In the genomic region with DNA sequence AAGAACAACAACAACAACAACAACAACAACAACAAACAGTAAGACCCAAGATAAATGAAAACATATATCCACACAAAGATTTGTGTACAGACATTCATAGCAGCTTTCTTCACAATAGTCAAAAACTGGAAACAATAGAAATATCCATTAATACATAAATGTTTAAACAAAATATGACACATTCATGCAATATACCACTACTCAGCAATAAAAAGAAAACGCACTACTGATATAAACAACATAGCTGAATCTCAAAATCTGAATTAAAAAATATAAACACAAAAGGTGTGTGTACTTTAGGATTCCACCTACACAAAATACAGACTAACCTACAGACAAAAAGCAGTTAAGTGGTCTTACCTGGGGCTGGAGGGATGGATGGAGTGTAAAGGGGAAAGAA, we compare ENCODE assay signal across 20 cellular contexts. TPM values are rescaled to one million over a fixed set of nuclear protein-coding genes. Genes with fewer than 3 reads are reported as not detected.
A peak's percentile ranks its signal among the peaks of the same experiment; 100 is the strongest.
DNase-seq lines count a peak whose midpoint lies in the region; ATAC-seq, FAIRE-seq and TF ChIP-seq lines count a peak whose summit lies in the region.
"Had no signal": no experiment of that assay in that cellular context is flagged by ENCODE, and none has a peak within 500 bp of the region (broad histone marks: within the 10 kb centered on the region; RNA-seq: fewer than 3 reads in every experiment).

No MANE protein-coding gene starts in this region.

- H3K9ac ChIP-seq in K562 (ENCODE audit: insufficient read depth in 1 of 2, low read depth in 2 of 2, low read length in 2 of 2), result no peak overlapping the region

- in situ Hi-C loops in K562 (cut with MboI), result loop anchor here (10.0 kb wide), 1 partner anchor 332 kb away; no protein-coding TSS in a partner anchor

- TF ChIP-seq POLR2A in K562 (conservative IDR thresholded peaks at IDR 0.05), result no peak

- BruUV-seq in K562 (replicated peaks; lab: Mats Ljungman, UMichigan), result no TSS peak

- H4K20me1 ChIP-seq in K562 (replicated peaks; ENCODE audit: control insufficient read depth, insufficient read depth, low read length), result no peaks in the 10 kb centered on the region

- no peak overlapping the region for H3K27ac ChIP-seq in K562 (ENCODE audit: extremely low read depth, low read depth, low read length)

- no peaks in the 10 kb centered on the region for H3K79me2 ChIP-seq in K562 (ENCODE audit: control insufficient read depth, insufficient read depth, low read length)

- POLR2A ChIA-PET in K562 (lab: Yijun Ruan, JAX), result no interaction called here

- no peak for TF ChIP-seq RAD21 in K562 (CRISPR knock-in tag; conservative IDR thresholded peaks at IDR 0.05 in 1 of 2, IDR thresholded peaks at IDR 0.05 in 1 of 2)

- WGBS in K562 (ENCODE audit: insufficient coverage, low coverage, missing lambda C conversion rate), result 0% methylated on average over 1 of the region's 1 CpG

- H3K9me3 ChIP-seq in K562 (replicated peaks; ENCODE audit: control insufficient read depth, insufficient read depth, low read depth, low read length), result no peaks in the 10 kb centered on the region
- H3K9me3 ChIP-seq: BE2C had no signal

- H2AFZ ChIP-seq in K562 (ENCODE audit: low read depth, low read length), result no peak overlapping the region

- peaks cover 0 to 2% of the 10 kb centered on the region in 2 experiments; a peak in 1 of 5 replicates for H3K27me3 ChIP-seq in K562 (ENCODE audit: control insufficient read depth in 2 of 2, insufficient read depth in 2 of 2, low read length in 2 of 2)
- H3K27me3 ChIP-seq: BE2C had no signal

- no peak overlapping the region for H3K4me2 ChIP-seq in K562 (ENCODE audit: insufficient read depth, low read length)

- TF ChIP-seq EP300 in K562 (IDR thresholded peaks at IDR 0.05; ENCODE audit: low read length), result no peak

- FAIRE-seq in GM19239 (lab: Jason Lieb, UNC) (peak; percentile 44), K562 (lab: Jason Lieb, UNC) (no peak)
- FAIRE-seq: GM12878, H1, HTR-8/SVneo had no signal

- DNase-seq in GM19239 (ENCODE audit: insufficient read length, low spot score) (no peak), K562 (ENCODE audit: extremely low read depth in 1 of 4, low spot score in 3 of 4) (no peak), RKO (ENCODE audit: low spot score) (no peak)
- no peak for DNase-seq in activated CD8-positive, alpha-beta memory T cell treated with anti-CD3 and anti-CD28 coated beads for 24 hours
- DNase-seq: ACHN; BE2C; C1 segment of cervical spinal cord; CD4-positive, CD25-positive, alpha-beta regulatory T cell; CD8-positive, alpha-beta memory T cell; COR-L47; DMS 273 treated with DMSO at 0.1 percent for 48 hours; DMS53; DND-41; EL; H9 had no signal

- no peak overlapping the region for H3K4me3 ChIP-seq in K562
- H3K4me3 ChIP-seq: GM12878 had no signal

- no peak for ATAC-seq in K562
- ATAC-seq: GM12878 had no signal

- H3K9me1 ChIP-seq in K562 (ENCODE audit: control insufficient read depth, insufficient read depth, low read length), result no peaks in the 10 kb centered on the region

- intact Hi-C loops in K562 (cut with micrococcal nuclease), result loop anchor here (5.0 kb wide), 1 partner anchor 66 kb away; no protein-coding TSS in a partner anchor

- CTCF ChIA-PET in K562 (lab: Yijun Ruan, JAX; ENCODE audit: low intra/inter-chr PET ratio), result interaction anchor here (0.7 kb wide), 1 partner anchor 12 kb away, joined by 4 read pairs; no protein-coding TSS in a partner anchor

- TF ChIP-seq CTCF in K562 (IDR thresholded peaks at IDR 0.05 in 2 of 3, conservative IDR thresholded peaks at IDR 0.05 in 1 of 3; ENCODE audit: insufficient read depth in 2 of 3, low read depth in 1 of 3, low read length in 3 of 3), result no peak

- H3K36me3 ChIP-seq in K562 (ENCODE audit: control insufficient read depth, insufficient read depth, low read length), result no peaks in the 10 kb centered on the region
- H3K36me3 ChIP-seq: BE2C had no signal

- H3K4me1 ChIP-seq in K562 (replicated peaks in 1 of 2; ENCODE audit: control insufficient read depth in 2 of 2, insufficient read depth in 2 of 2, low read length in 2 of 2), result peaks cover 0 to 6% of the 10 kb centered on the region in 2 experiments; a peak in 3 of 5 replicates
- H3K4me1 ChIP-seq: BE2C had no signal

TF ChIP-seq in K562, 482 proteins besides CTCF, POLR2A, EP300 and RAD21 (continues in another document):
- no peak for TF ChIP-seq ARID1B (IDR thresholded peaks at IDR 0.05)

RNA-seq across cellular contexts. Expression of a gene that starts 42.1 kb away (rescaled TPM):
- total RNA-seq in K562 (2011; cell fraction: chromatin; rRNA removed; ENCODE audit: low replicate concordance), result 7.7 and 24.2 TPM in 2 replicates
- 33.4 and 35.7 TPM in 2 replicates for total RNA-seq in K562 (2011; cell fraction: nucleolus; rRNA removed)
- 13.4 and 16.5 TPM in 2 replicates for total RNA-seq in K562 (2011; cell fraction: nucleoplasm; rRNA removed)
- total RNA-seq in K562 (2014; rRNA removed), result 36.4 and 44.5 TPM in 2 replicates
- total RNA-seq in K562 (2014; rRNA removed; fragmentation: Illumina TruSeq; extraction: Trizol), result 5.2 and 7.6 TPM in 2 replicates
- total RNA-seq in K562 (2015; rRNA removed; fragmentation: Illumina TruSeq; extraction: Trizol), result 16.6 and 16.7 TPM in 2 replicates
- 25.8 and 29.6 TPM in 2 replicates for total RNA-seq in K562 (2021)
- polyA plus RNA-seq in K562 (2011; rRNA removed), result 11.3 and 12.0 TPM in 2 replicates
- 11.0 and 31.7 TPM in 2 replicates for polyA plus RNA-seq in K562 (2011; cell fraction: cytosol; rRNA removed)
- 23.6 and 47.8 TPM in 2 replicates for polyA plus RNA-seq in K562 (2011; cell fraction: nucleus; rRNA removed)
- 26.9 and 34.5 TPM in 2 replicates for polyA plus RNA-seq in K562 (2012)
- polyA plus RNA-seq in K562 (2014; fragmentation: Illumina TruSeq; extraction: Trizol), result 16.1 and 24.2 TPM in 2 replicates
- under 1 TPM; 0.59 to 0.99 TPM for polyA plus RNA-seq in K562 (2014; fragmentation: Nextera tagmentation; extraction: Ambion mirVana)
- polyA plus RNA-seq in K562 (2014; rRNA removed), result 27.7 and 33.0 TPM in 2 replicates
- polyA minus RNA-seq in K562 (2011; rRNA and poly(A)+ RNA removed), result 7.6 and 10.6 TPM in 2 replicates
- 14.9 and 16.0 TPM in 2 replicates for polyA minus RNA-seq in K562 (2011; cell fraction: cytosol; rRNA and poly(A)+ RNA removed)
- 20.7 and 21.3 TPM in 2 replicates for polyA minus RNA-seq in K562 (2011; cell fraction: nucleus; rRNA and poly(A)+ RNA removed)

RNA-seq across cellular contexts. Expression of a gene that starts 42.8 kb away (rescaled TPM):
- total RNA-seq in K562 (2011; cell fraction: chromatin; rRNA removed; ENCODE audit: low replicate concordance), result 2.6 and 3.8 TPM in 2 replicates
- total RNA-seq in K562 (2011; cell fraction: nucleolus; rRNA removed), result 2.0 and 2.2 TPM in 2 replicates
- total RNA-seq in K562 (2011; cell fraction: nucleoplasm; rRNA removed), result 2.1 and 2.9 TPM in 2 replicates
- total RNA-seq in K562 (2014; rRNA removed) (0.29 and 0.64 TPM in 2 replicates), K562 (2014; rRNA removed; fragmentation: Illumina TruSeq; extraction: Trizol) (0.25 and 0.26 TPM in 2 replicates), K562 (2015; rRNA removed; fragmentation: Illumina TruSeq; extraction: Trizol) (0.22 and 0.23 TPM in 2 replicates), K562 (2021) (0.58 and 0.76 TPM in 2 replicates)
- polyA plus RNA-seq in K562 (2011; rRNA removed) (0.99 and 1.1 TPM in 2 replicates), K562 (2014; fragmentation: Illumina TruSeq; extraction: Trizol) (0.31 and 0.48 TPM in 2 replicates), K562 (2014; fragmentation: Nextera tagmentation; extraction: Ambion mirVana) (under 1 TPM; 0.24 to 0.30 TPM), K562 (2014; rRNA removed) (0.50 and 1.1 TPM in 2 replicates)
- polyA plus RNA-seq in K562 (2011; cell fraction: cytosol; rRNA removed), result 0.87 and 1.1 TPM in 2 replicates
- polyA plus RNA-seq in K562 (2011; cell fraction: nucleus; rRNA removed), result 3.1 and 5.8 TPM in 2 replicates
- 0.59 and 1.7 TPM in 2 replicates for polyA plus RNA-seq in K562 (2012)
- polyA minus RNA-seq in K562 (2011; rRNA and poly(A)+ RNA removed), result 0.53 and 0.66 TPM in 2 replicates
- polyA minus RNA-seq in K562 (2011; cell fraction: cytosol; rRNA and poly(A)+ RNA removed), result 1.0 TPM in 1 of 2 replicates, not detected in the other
- 1.1 and 1.8 TPM in 2 replicates for polyA minus RNA-seq in K562 (2011; cell fraction: nucleus; rRNA and poly(A)+ RNA removed)

RNA-seq across cellular contexts. Expression of a gene that starts 51.5 kb away (rescaled TPM):
- total RNA-seq in K562 (2011; cell fraction: chromatin; rRNA removed; ENCODE audit: low replicate concordance), result not detected in 2 replicates
- total RNA-seq in K562 (2011; cell fraction: nucleolus; rRNA removed), result not detected in 2 replicates
- not detected in 2 replicates for total RNA-seq in K562 (2011; cell fraction: nucleoplasm; rRNA removed)
- total RNA-seq in K562 (2014; rRNA removed) (not detected in 2 replicates), K562 (2014; rRNA removed; fragmentation: Illumina TruSeq; extraction: Trizol) (0.10 TPM in 1 of 2 replicates, not detected in the other), K562 (2015; rRNA removed; fragmentation: Illumina TruSeq; extraction: Trizol) (0.19 and 0.33 TPM in 2 replicates), K562 (2021) (0.11 TPM in 1 of 2 replicates, not detected in the other)
- polyA plus RNA-seq in K562 (2011; rRNA removed) (0.05 TPM in 1 of 2 replicates, not detected in the other), K562 (2014; fragmentation: Illumina TruSeq; extraction: Trizol) (0.07 and 0.10 TPM in 2 replicates), K562 (2014; fragmentation: Nextera tagmentation; extraction: Ambion mirVana) (under 1 TPM; 0.06 to 0.15 TPM), K562 (2014; rRNA removed) (0.30 TPM in 1 of 2 replicates, not detected in the other)
- polyA plus RNA-seq in K562 (2011; cell fraction: cytosol; rRNA removed), result not detected in 2 replicates
- polyA plus RNA-seq in K562 (2011; cell fraction: nucleus; rRNA removed), result 0.07 and 0.10 TPM in 2 replicates
- polyA plus RNA-seq in K562 (2012), result 0.23 and 0.44 TPM in 2 replicates
- not detected in 2 replicates for polyA minus RNA-seq in K562 (2011; rRNA and poly(A)+ RNA removed)
- not detected in 2 replicates for polyA minus RNA-seq in K562 (2011; cell fraction: cytosol; rRNA and poly(A)+ RNA removed)
- not detected in 2 replicates for polyA minus RNA-seq in K562 (2011; cell fraction: nucleus; rRNA and poly(A)+ RNA removed)
- total RNA-seq: A172; CD4-positive, CD25-positive, alpha-beta regulatory T cell; CD8-positive, alpha-beta memory T cell; G401 had no signal
- polyA plus RNA-seq: CD4-positive, CD25-positive, alpha-beta regulatory T cell had no signal

RNA-seq across cellular contexts. Expression of a gene that starts 57.5 kb away (rescaled TPM):
- 0.56 and 1.1 TPM in 2 replicates for total RNA-seq in K562 (2011; cell fraction: chromatin; rRNA removed; ENCODE audit: low replicate concordance)
- total RNA-seq in K562 (2011; cell fraction: nucleolus; rRNA removed), result 0.83 and 0.92 TPM in 2 replicates
- 0.88 and 1.2 TPM in 2 replicates for total RNA-seq in K562 (2011; cell fraction: nucleoplasm; rRNA removed)
- total RNA-seq in K562 (2014; rRNA removed) (0.27 and 0.90 TPM in 2 replicates), K562 (2014; rRNA removed; fragmentation: Illumina TruSeq; extraction: Trizol) (0.33 and 0.67 TPM in 2 replicates), K562 (2015; rRNA removed; fragmentation: Illumina TruSeq; extraction: Trizol) (0.33 and 0.60 TPM in 2 replicates), K562 (2021) (1.3 and 1.6 TPM in 2 replicates)
- polyA plus RNA-seq in K562 (2011; rRNA removed) (0.30 and 0.79 TPM in 2 replicates), K562 (2014; fragmentation: Illumina TruSeq; extraction: Trizol) (0.43 and 0.61 TPM in 2 replicates), K562 (2014; fragmentation: Nextera tagmentation; extraction: Ambion mirVana) (under 1 TPM; 0.08 to 0.18 TPM), K562 (2014; rRNA removed) (0.72 and 1.2 TPM in 2 replicates)
- polyA plus RNA-seq in K562 (2011; cell fraction: cytosol; rRNA removed), result 0.27 and 0.95 TPM in 2 replicates
- polyA plus RNA-seq in K562 (2011; cell fraction: nucleus; rRNA removed), result 0.91 and 2.0 TPM in 2 replicates
- 0.68 and 1.8 TPM in 2 replicates for polyA plus RNA-seq in K562 (2012)
- 0.21 and 0.56 TPM in 2 replicates for polyA minus RNA-seq in K562 (2011; rRNA and poly(A)+ RNA removed)
- polyA minus RNA-seq in K562 (2011; cell fraction: cytosol; rRNA and poly(A)+ RNA removed), result 0.36 and 1.3 TPM in 2 replicates
- polyA minus RNA-seq in K562 (2011; cell fraction: nucleus; rRNA and poly(A)+ RNA removed), result 0.33 and 0.81 TPM in 2 replicates
